In genomic region chr22:29387921-29388758, GRCh38 we compare ENCODE assay signal across 8 cellular contexts. TPM values are rescaled to one million over a fixed set of nuclear protein-coding genes. Genes with fewer than 3 reads are reported as not detected.
DNase-seq lines count a peak whose midpoint lies in the region; ATAC-seq, FAIRE-seq and TF ChIP-seq lines count a peak whose summit lies in the region.

TSS of gene AP1B1 (minus strand) at chr22:29388570. CDS start at chr22:29367243, 21,327 bp downstream.

- no peaks in the 10 kb centered on the region for H3K9me3 Mint-ChIP-seq in type B pancreatic cell

- TF ChIP-seq POLR2A in GM12891 (IDR thresholded peaks at IDR 0.05; ENCODE audit: low read depth, low read length) = peak; percentile 73
- TF ChIP-seq POLR2A in adrenal gland (IDR thresholded peaks at IDR 0.05) = peak; percentile 68 to 71
- peak in 1 of 2 donors; percentile 58 for TF ChIP-seq POLR2A in heart left ventricle (IDR thresholded peaks at IDR 0.05)

- H3K27ac Mint-ChIP-seq in type B pancreatic cell = peak within 1 kb of the TSS; percentile 78

- H3K36me3 ChIP-seq in adrenal gland (replicated peaks in 1 of 2) (no peaks in the 10 kb centered on the region), heart left ventricle (peaks cover 0 to 18% (median 0%) of the 10 kb centered on the region in 9 donors)

- 0 to 1% (median 0%) methylated on average over 23 to 68 of the region's 68 CpGs for WGBS in adrenal gland, 4 donors
- 0 to 1% (median 1%) methylated on average over 56 to 68 of the region's 68 CpGs for WGBS in heart left ventricle, 4 donors

- H3K27me3 ChIP-seq in adrenal gland = no peaks in the 10 kb centered on the region
- no peaks in the 10 kb centered on the region for H3K27me3 ChIP-seq in heart left ventricle

- H3K27me3 Mint-ChIP-seq in type B pancreatic cell = no peaks in the 10 kb centered on the region

- peak within 1 kb of the TSS; percentile 90 for H3K4me3 Mint-ChIP-seq in type B pancreatic cell

- TF ChIP-seq CTCF in adrenal gland (IDR thresholded peaks at IDR 0.05) (no peak), heart left ventricle (IDR thresholded peaks at IDR 0.05) (peak in 2 of 12 donors; percentile 14 to 17), type B pancreatic cell (conservative IDR thresholded peaks at IDR 0.05) (no peak)

- H3K9me3 ChIP-seq in adrenal gland (replicated peaks in 1 of 3) (no peaks in the 10 kb centered on the region), heart left ventricle (no peaks in the 10 kb centered on the region)

- FAIRE-seq in GM12891 (lab: Jason Lieb, UNC) = peak; percentile 98

- ATAC-seq in HG02852 (IDR thresholded peaks at IDR 0.05; ENCODE audit: unreplicated experiment) (peak; percentile 88), heart left ventricle (peak; percentile 95 to 98 (median 98))

- intact Hi-C loops in adrenal gland (cut with DNase I) = no loop called here
- intact Hi-C loops in heart left ventricle (cut with DNase I) = no loop called here
- intact Hi-C loops in posterior cingulate gyrus (cut with DNase I) = loop anchor here (10.0 kb wide), 1 partner anchor 83 kb away; the partner anchor contains the start of gene GAS2L1

- peak within 1 kb of the TSS; percentile 36 to 88 (median 74) for H3K4me3 ChIP-seq in adrenal gland
- H3K4me3 ChIP-seq in heart left ventricle = peak within 1 kb of the TSS; percentile 73 to 90 (median 78)

- H3K27ac ChIP-seq in adrenal gland (peak within 1 kb of the TSS; percentile 45 to 93 (median 84)), heart left ventricle (peak within 1 kb of the TSS; percentile 48 to 93 (median 86))

- peaks cover 24% of the 10 kb centered on the region for H3K4me1 Mint-ChIP-seq in type B pancreatic cell (ENCODE audit: unreplicated experiment)

- DNase-seq in GM12891 (ENCODE audit: insufficient read length, low spot score) = peak; percentile 87
- DNase-seq in NCI-H146 treated with DMSO at 0.1 percent for 48 hours (lab: John Stamatoyannopoulos, UW; ENCODE audit: unreplicated experiment) = peak; percentile 64
- peak; percentile 81 to 96 (median 87) for DNase-seq in T-helper 1 cell
- peak; percentile 92 to 96 (median 95) for DNase-seq in adrenal gland
- DNase-seq in heart left ventricle = peak; percentile 94 to 97 (median 97)
- DNase-seq in posterior cingulate gyrus = peak; percentile 85 to 99 (median 93)
- DNase-seq in type B pancreatic cell (ENCODE audit: extremely low spot score, unreplicated experiment) = peak; percentile 95

- H3K4me1 ChIP-seq in adrenal gland (replicated peaks in 1 of 2) (peaks cover under 1 to 33% of the 10 kb centered on the region in 2 donors), heart left ventricle (peaks cover 0 to 59% (median 23%) of the 10 kb centered on the region in 12 donors)

- no peaks in the 10 kb centered on the region for H3K36me3 Mint-ChIP-seq in type B pancreatic cell

TF ChIP-seq in GM12891, 5 proteins besides CTCF, POLR2A, EP300 and RAD21:
- TF ChIP-seq PAX5 (IDR thresholded peaks at IDR 0.05; ENCODE audit: insufficient read depth, low read length, severe bottlenecking) (peak; percentile 15), POLR2AphosphoS5 (IDR thresholded peaks at IDR 0.05; ENCODE audit: low read depth, low read length) (peak; percentile 59; the same call in 1 of the 2 replicates), TAF1 (IDR thresholded peaks at IDR 0.05; ENCODE audit: low read depth, low read length) (no peak), SPI1 (IDR thresholded peaks at IDR 0.05; ENCODE audit: low read depth, low read length) (peak; percentile 91), POU2F2 (IDR thresholded peaks at IDR 0.05; ENCODE audit: low read depth, low read length) (no peak)
TF ChIP-seq in GM12891: peak in this region for 3.

RNA-seq across cellular contexts. Expression of gene AP1B1, which starts in this region (rescaled TPM):
- polyA plus RNA-seq in GM12891 (2012; ENCODE audit: low read depth, missing spikeins) = 39.0 TPM
- total RNA-seq in adrenal gland (100 to 1,000 TPM; 100 to 190 (median 121) TPM), heart left ventricle (10 to 100 TPM; 30.3 to 74.8 (median 33.8) TPM), type B pancreatic cell (ENCODE audit: low replicate concordance) (60.9 and 73.3 TPM in 2 replicates)
- polyA plus RNA-seq in adrenal gland (10 to 100 TPM; 47.6 to 69.5 (median 55.8) TPM), heart left ventricle (10 to 100 TPM; 18.1 to 43.4 TPM)

Comparison
In these comparisons a context has a peak if more than half of its experiments do, and no peak if none do; other contexts are left out.
1. Peak in every context shown above with its lines: DNase-seq, ATAC-seq, H3K4me3 ChIP-seq and H3K27ac ChIP-seq.